ENCODE assay signal across 2 cellular contexts in genomic region chr22:43476341-43476740, GRCh38.
TF ChIP-seq lines count a peak whose summit lies in the region.

No MANE protein-coding gene starts in this region.

TF ChIP-seq in GM23338, 12 proteins besides CTCF, POLR2A, EP300 and RAD21:
- TF ChIP-seq ZNF462 (CRISPR knock-in tag; IDR thresholded peaks at IDR 0.05) (0 out of 2 replicates have a peak, but pooled peaks have one; percentile 12), JUNB (IDR thresholded peaks at IDR 0.05; ENCODE audit: unreplicated experiment) (no peak), ETS1 (IDR thresholded peaks at IDR 0.05) (no peak), CREB1 (CRISPR knock-in tag; IDR thresholded peaks at IDR 0.05; ENCODE audit: low read depth) (no peak), EZH2phosphoT487 (IDR thresholded peaks at IDR 0.05; ENCODE audit: unreplicated experiment) (no peak), STAT1 (IDR thresholded peaks at IDR 0.05; ENCODE audit: unreplicated experiment) (no peak)

TF ChIP-seq in liver, 16 proteins besides CTCF, POLR2A, EP300 and RAD21 (continued from another document):
- TF ChIP-seq REST (IDR thresholded peaks at IDR 0.05) (no peak), FOXA2 (IDR thresholded peaks at IDR 0.05) (no peak), ATF3 (IDR thresholded peaks at IDR 0.05) (no peak), FOXA1 (IDR thresholded peaks at IDR 0.05) (no peak), YY1 (IDR thresholded peaks at IDR 0.05) (no peak), RXRA (IDR thresholded peaks at IDR 0.05) (no peak), HNF4G (IDR thresholded peaks at IDR 0.05) (no peak), MAX (IDR thresholded peaks at IDR 0.05) (no peak), HNF4A (conservative IDR thresholded peaks at IDR 0.05) (no peak)
